ENCODE assay signal across 9 cellular contexts in genomic region chr2:47486858-47487497, GRCh38.
A peak's percentile ranks its signal among the peaks of the same experiment; 100 is the strongest.
DNase-seq lines count a peak whose midpoint lies in the region; ATAC-seq and TF ChIP-seq lines count a peak whose summit lies in the region.
"Had no signal": no experiment of that assay in that cellular context is flagged by ENCODE, and none has a peak within 500 bp of the region (broad histone marks: within the 10 kb centered on the region; RNA-seq: fewer than 3 reads in every experiment).

No MANE protein-coding gene starts in this region.

- H3K9me3 ChIP-seq in BLaER1 treated with 17β-estradiol and CSF1 and Interleukin-3, amounts not matched to agents 10 nM and 100 nM (replicated peaks in 1 of 11), result peaks cover 0 to 16% (median 10%) of the 10 kb centered on the region in 11 experiments; a peak in 15 of 22 replicates
- no peaks in the 10 kb centered on the region for H3K9me3 ChIP-seq in SK-N-SH

- CTCF ChIA-PET in SK-N-SH (lab: Yijun Ruan, JAX), result interaction anchor here (0.7 to 1.8 kb wide), 3 partner anchors 13 to 81 kb away, joined by 3 to 5 read pairs (median 3); no protein-coding TSS in a partner anchor

- DNase-seq in activated naive CD8-positive, alpha-beta T cell treated with anti-CD3 and anti-CD28 coated beads, Interleukin-2, amount 10 ng/mL, durations not matched to agents 7 days and 5 days, result no peak
- no peak for DNase-seq in stimulated activated naive CD4-positive, alpha-beta T cell treated with Interleukin-2 at 50 U/mL for 16 hours (lab: John Stamatoyannopoulos, UW)
- DNase-seq in SK-N-SH, result no peak
- no peak for DNase-seq in activated CD4-positive, alpha-beta T cell treated with anti-CD3 and anti-CD28 coated beads, Interleukin-2, amount 50 U/mL, for 48 hours
- no peak for DNase-seq in OCI-M2 (lab: John Stamatoyannopoulos, UW; ENCODE audit: unreplicated experiment)

- WGBS in SK-N-SH (ENCODE audit: low lambda C conversion rate), result 92% methylated on average over 2 of the region's 2 CpGs

- H2AFZ ChIP-seq in SK-N-SH (ENCODE audit: low read depth), result no peak overlapping the region

- H3K4me3 Mint-ChIP-seq in activated naive CD8-positive, alpha-beta T cell treated with anti-CD3 and anti-CD28 coated beads, Interleukin-2, amount 10 ng/mL, durations not matched to agents 7 days and 5 days, result peak overlapping the region; percentile 39

- H3F3A ChIP-seq in SK-N-SH (replicated peaks; ENCODE audit: insufficient read depth), result peaks cover 14% of the 10 kb centered on the region

- POLR2A ChIA-PET in activated naive CD8-positive, alpha-beta T cell treated with anti-CD3 and anti-CD28 coated beads, Interleukin-2, amount 10 ng/mL, durations not matched to agents 7 days and 5 days (lab: Charles Lee), result interaction anchor here (1.1 to 1.4 kb wide), 2 partner anchors 34 to 85 kb away, joined by 3 to 4 read pairs; partner anchors contain the start of gene MSH2
- POLR2A ChIA-PET in SK-N-SH (lab: Yijun Ruan, JAX), result interaction anchor here (0.6 kb wide), 1 partner anchor 9 kb away, joined by 4 read pairs; no protein-coding TSS in a partner anchor

- no peak for TF ChIP-seq CTCF in SK-N-SH (IDR thresholded peaks at IDR 0.05)

- peaks cover 29% of the 10 kb centered on the region for H3K36me3 Mint-ChIP-seq in activated naive CD8-positive, alpha-beta T cell treated with anti-CD3 and anti-CD28 coated beads, Interleukin-2, amount 10 ng/mL, durations not matched to agents 7 days and 5 days

- peaks cover 12 to 38% (median 23%) of the 10 kb centered on the region in 10 experiments for H3K4me1 ChIP-seq in BLaER1 treated with 17β-estradiol and CSF1 and Interleukin-3, amounts not matched to agents 10 nM and 100 nM
- no peaks in the 10 kb centered on the region for H3K4me1 ChIP-seq in SK-N-SH (ENCODE audit: control insufficient read depth in 1 of 2, insufficient read depth in 2 of 2, low read depth in 1 of 2, low read length in 1 of 2)

- H3K27me3 Mint-ChIP-seq in activated naive CD8-positive, alpha-beta T cell treated with anti-CD3 and anti-CD28 coated beads, Interleukin-2, amount 10 ng/mL, durations not matched to agents 7 days and 5 days, result no peaks in the 10 kb centered on the region
- H3K27me3 Mint-ChIP-seq: IgD-negative memory B cell had no signal

- peak overlapping the region; percentile 60 for H3K27ac Mint-ChIP-seq in activated naive CD8-positive, alpha-beta T cell treated with anti-CD3 and anti-CD28 coated beads, Interleukin-2, amount 10 ng/mL, durations not matched to agents 7 days and 5 days
- H3K27ac Mint-ChIP-seq: IgD-negative memory B cell had no signal

- peaks cover 16% of the 10 kb centered on the region for H3K4me1 Mint-ChIP-seq in activated naive CD8-positive, alpha-beta T cell treated with anti-CD3 and anti-CD28 coated beads, Interleukin-2, amount 10 ng/mL, durations not matched to agents 7 days and 5 days

- no peak for TF ChIP-seq RAD21 in SK-N-SH (IDR thresholded peaks at IDR 0.05; ENCODE audit: low read length)

- no peaks in the 10 kb centered on the region for H3K9me2 ChIP-seq in SK-N-SH

- peak overlapping the region in 1 of 10 experiments; percentile 1; a peak in 2 of 20 replicates for H3K4me3 ChIP-seq in BLaER1 treated with 17β-estradiol and CSF1 and Interleukin-3, amounts not matched to agents 10 nM and 100 nM
- no peak overlapping the region for H3K4me3 ChIP-seq in SK-N-SH (ENCODE audit: low read depth in 2 of 2, low read length in 1 of 2)

- no peaks in the 10 kb centered on the region for H4K20me1 ChIP-seq in BLaER1 treated with 17β-estradiol and CSF1 and Interleukin-3, amounts not matched to agents 10 nM and 100 nM
- H4K20me1 ChIP-seq in SK-N-SH (ENCODE audit: insufficient read depth), result no peaks in the 10 kb centered on the region

- peak overlapping the region in 10 of 11 experiments; percentile 4 to 73 (median 50); a peak in 20 of 22 replicates for H3K27ac ChIP-seq in BLaER1 treated with 17β-estradiol and CSF1 and Interleukin-3, amounts not matched to agents 10 nM and 100 nM
- no peak overlapping the region for H3K27ac ChIP-seq in SK-N-SH (ENCODE audit: low read depth in 2 of 2, low read length in 1 of 2)

- ATAC-seq in GM19463 (IDR thresholded peaks at IDR 0.05; ENCODE audit: unreplicated experiment) (peak; percentile 66), HG03521 (IDR thresholded peaks at IDR 0.05; ENCODE audit: unreplicated experiment) (peak; percentile 79)
- peak; percentile 92 for ATAC-seq in activated naive CD8-positive, alpha-beta T cell treated with anti-CD3 and anti-CD28 coated beads, Interleukin-2, amount 10 ng/mL, durations not matched to agents 7 days and 5 days (ENCODE audit: low read depth)

- peaks cover 17 to 38% (median 33%) of the 10 kb centered on the region in 11 experiments; a peak in 20 of 22 replicates for H3K36me3 ChIP-seq in BLaER1 treated with 17β-estradiol and CSF1 and Interleukin-3, amounts not matched to agents 10 nM and 100 nM
- peaks cover 23 to 24% of the 10 kb centered on the region in 2 experiments for H3K36me3 ChIP-seq in SK-N-SH (replicated peaks in 1 of 2; ENCODE audit: control insufficient read depth in 1 of 2, insufficient read depth in 2 of 2, low read length in 1 of 2)

- H3K9ac ChIP-seq in BLaER1 treated with 17β-estradiol and CSF1 and Interleukin-3, amounts not matched to agents 10 nM and 100 nM, result peak overlapping the region in 4 of 11 experiments; percentile 40 to 51 (median 45); a peak in 9 of 22 replicates
- H3K9ac ChIP-seq in SK-N-SH, result no peak overlapping the region

- TF ChIP-seq EP300 in SK-N-SH (IDR thresholded peaks at IDR 0.05; ENCODE audit: borderline replicate concordance in 1 of 2, low read depth in 1 of 2, low read length in 1 of 2), result no peak

- H3K9me3 Mint-ChIP-seq in activated naive CD8-positive, alpha-beta T cell treated with anti-CD3 and anti-CD28 coated beads, Interleukin-2, amount 10 ng/mL, durations not matched to agents 7 days and 5 days, result no peaks in the 10 kb centered on the region
- H3K9me3 Mint-ChIP-seq: IgD-negative memory B cell had no signal

- H3K27me3 ChIP-seq in BLaER1 treated with 17β-estradiol and CSF1 and Interleukin-3, amounts not matched to agents 10 nM and 100 nM, result no peaks in the 10 kb centered on the region
- no peaks in the 10 kb centered on the region for H3K27me3 ChIP-seq in SK-N-SH (ENCODE audit: insufficient read depth)

- H3K79me2 ChIP-seq in SK-N-SH (ENCODE audit: insufficient read depth), result no peaks in the 10 kb centered on the region

- peak overlapping the region; percentile 22 to 86 (median 50) for H3K4me2 ChIP-seq in BLaER1 treated with 17β-estradiol and CSF1 and Interleukin-3, amounts not matched to agents 10 nM and 100 nM
- H3K4me2 ChIP-seq in SK-N-SH, result no peak overlapping the region

TF ChIP-seq in SK-N-SH, 30 proteins besides CTCF, POLR2A, EP300 and RAD21 (continues in another document):
- TF ChIP-seq IRF3 (IDR thresholded peaks at IDR 0.05; ENCODE audit: low read depth, low read length) (no peak), FOXJ3 (CRISPR knock-in tag; IDR thresholded peaks at IDR 0.05) (no peak), POLR2AphosphoS5 (IDR thresholded peaks at IDR 0.05; ENCODE audit: low read depth, low read length) (no peak), SMC3 (IDR thresholded peaks at IDR 0.05; ENCODE audit: low read depth, low read length) (no peak), USF1 (IDR thresholded peaks at IDR 0.05; ENCODE audit: borderline replicate concordance, low read depth) (no peak), JUND (IDR thresholded peaks at IDR 0.05) (no peak), CHD2 (IDR thresholded peaks at IDR 0.05; ENCODE audit: low read length, partially characterized antibody) (no peak), PBX3 (IDR thresholded peaks at IDR 0.05) (no peak), ELF1 (IDR thresholded peaks at IDR 0.05) (no peak), ZBTB33 (IDR thresholded peaks at IDR 0.05; ENCODE audit: borderline replicate concordance, low read depth) (no peak)

Comparison
In these comparisons a context has a peak if more than half of its experiments do, and no peak if none do; other contexts are left out.
1. H3K27ac ChIP-seq: peak in BLaER1 treated with 17β-estradiol and CSF1 and Interleukin-3, amounts not matched to agents 10 nM and 100 nM (10 of 11); none in SK-N-SH (0 of 2).
2. Peak in every context shown above with its lines, with median percentiles within 50 percentile points of each other: ATAC-seq.